Comparison of ENCODE assay signal across 8 cellular contexts in the genomic region with DNA sequence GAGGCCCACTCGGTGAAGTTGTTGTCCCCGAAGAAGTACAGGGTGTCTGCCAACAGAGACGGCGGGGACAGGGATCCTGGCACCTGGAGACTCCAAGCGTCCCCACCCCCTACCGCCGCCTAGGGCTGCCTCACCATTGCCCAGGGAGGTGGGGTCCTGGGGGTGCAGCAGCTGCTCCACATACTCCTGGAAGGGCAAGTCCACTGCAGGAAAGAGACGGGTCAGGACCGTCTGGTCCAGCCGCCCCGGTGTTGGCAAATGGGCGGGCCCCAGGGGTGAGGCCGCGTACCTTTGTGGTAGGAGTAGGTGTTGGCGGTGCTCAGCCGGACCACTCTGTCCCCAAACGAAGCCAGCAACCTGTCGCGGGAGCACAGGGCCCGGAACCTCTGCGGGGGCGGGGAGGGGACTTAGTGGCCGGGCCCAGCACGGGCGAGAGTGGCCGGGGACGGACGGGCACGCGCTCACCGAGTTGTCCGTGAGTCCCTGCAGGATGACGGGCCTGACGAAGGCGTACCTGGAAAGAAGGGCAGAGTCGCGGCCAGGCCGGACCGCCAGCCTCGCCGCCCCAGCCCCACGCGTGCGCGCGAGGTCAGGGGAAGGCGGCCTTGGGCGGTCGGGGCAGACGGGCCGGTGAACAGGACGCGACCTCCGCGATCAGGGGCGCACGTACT. TPM values are rescaled to one million over a fixed set of nuclear protein-coding genes. Genes with fewer than 3 reads are reported as not detected.
DNase-seq lines count a peak whose midpoint lies in the region; ATAC-seq, FAIRE-seq and TF ChIP-seq lines count a peak whose summit lies in the region.

No MANE protein-coding gene starts in this region.

- peaks cover 5% of the 10 kb centered on the region for H3K36me3 Mint-ChIP-seq in activated naive CD8-positive, alpha-beta T cell treated with anti-CD3 and anti-CD28 coated beads, Interleukin-2, amount 10 ng/mL, durations not matched to agents 7 days and 5 days

- no peak for TF ChIP-seq RAD21 in liver (IDR thresholded peaks at IDR 0.05)

- H3K4me3 Mint-ChIP-seq in activated naive CD8-positive, alpha-beta T cell treated with anti-CD3 and anti-CD28 coated beads, Interleukin-2, amount 10 ng/mL, durations not matched to agents 7 days and 5 days: peak overlapping the region; percentile 76

- H3K27ac ChIP-seq in heart left ventricle (peak overlapping the region in 11 of 12 donors; percentile 54 to 91 (median 76)), liver (ENCODE audit: low read depth in 1 of 2, low read length in 2 of 2) (peak overlapping the region in 1 of 2 donors; percentile 60), upper lobe of right lung (peak overlapping the region; percentile 86)

- peaks cover 17% of the 10 kb centered on the region for H3K4me1 Mint-ChIP-seq in activated naive CD8-positive, alpha-beta T cell treated with anti-CD3 and anti-CD28 coated beads, Interleukin-2, amount 10 ng/mL, durations not matched to agents 7 days and 5 days

- no peaks in the 10 kb centered on the region for H3K9me3 Mint-ChIP-seq in activated naive CD8-positive, alpha-beta T cell treated with anti-CD3 and anti-CD28 coated beads, Interleukin-2, amount 10 ng/mL, durations not matched to agents 7 days and 5 days

- H3K4me3 ChIP-seq in heart left ventricle (peak overlapping the region; percentile 46 to 86 (median 64)), liver (ENCODE audit: low read depth in 1 of 3, low read length in 3 of 3) (peak overlapping the region; percentile 57 to 85 (median 61)), upper lobe of right lung (peak overlapping the region; percentile 75)

- H3K36me3 ChIP-seq in heart left ventricle (peaks cover 0 to 41% (median 24%) of the 10 kb centered on the region in 9 donors), liver (ENCODE audit: control insufficient read depth in 4 of 4, insufficient read depth in 3 of 4, low read depth in 1 of 4, low read length in 3 of 4) (peaks cover 8 to 21% (median 12%) of the 10 kb centered on the region in 4 donors), upper lobe of right lung (peaks cover 17% of the 10 kb centered on the region)

- peak in 1 of 5 donors; percentile 33 for DNase-seq in heart left ventricle
- DNase-seq in cardiac septum (ENCODE audit: low spot score): no peak
- no peak for DNase-seq in activated naive CD8-positive, alpha-beta T cell treated with anti-CD3 and anti-CD28 coated beads, Interleukin-2, amount 10 ng/mL, durations not matched to agents 7 days and 5 days
- no peak for DNase-seq in upper lobe of right lung
- DNase-seq in GM12892 (ENCODE audit: insufficient read length): no peak
- DNase-seq in NCI-H2107 treated with DMSO at 0.1 percent for 48 hours (lab: John Stamatoyannopoulos, UW; ENCODE audit: unreplicated experiment): no peak
- DNase-seq in GM12891 (ENCODE audit: insufficient read length, low spot score): no peak

- no peak for TF ChIP-seq POLR2A in heart left ventricle (IDR thresholded peaks at IDR 0.05)
- no peak for TF ChIP-seq POLR2A in GM12892 (IDR thresholded peaks at IDR 0.05; ENCODE audit: low read depth, low read length)
- no peak; the same call in 1 of the 2 replicates for TF ChIP-seq POLR2A in GM12891 (IDR thresholded peaks at IDR 0.05; ENCODE audit: low read depth, low read length)

- H3K9me3 ChIP-seq in heart left ventricle (no peaks in the 10 kb centered on the region), liver (ENCODE audit: control insufficient read depth in 4 of 4, low read length in 3 of 4) (no peaks in the 10 kb centered on the region), upper lobe of right lung (no peaks in the 10 kb centered on the region)

- FAIRE-seq in GM12892 (lab: Jason Lieb, UNC): no peak
- no peak for FAIRE-seq in GM12891 (lab: Jason Lieb, UNC)

- ATAC-seq in heart left ventricle (no peak), upper lobe of right lung (no peak)
- no peak for ATAC-seq in activated naive CD8-positive, alpha-beta T cell treated with anti-CD3 and anti-CD28 coated beads, Interleukin-2, amount 10 ng/mL, durations not matched to agents 7 days and 5 days (ENCODE audit: low read depth)

- 13 to 26% (median 16%) methylated on average over 22 to 57 of the region's 57 CpGs for WGBS in heart left ventricle, 4 donors
- 10% methylated on average over 57 of the region's 57 CpGs for WGBS in liver

- no peaks in the 10 kb centered on the region for H3K27me3 ChIP-seq in heart left ventricle
- no peaks in the 10 kb centered on the region for H3K27me3 ChIP-seq in liver (ENCODE audit: control insufficient read depth in 4 of 4, insufficient read depth in 4 of 4, low read length in 3 of 4)
- H3K27me3 ChIP-seq in upper lobe of right lung: no peaks in the 10 kb centered on the region

- H3K4me1 ChIP-seq in heart left ventricle (peaks cover 14 to 68% (median 52%) of the 10 kb centered on the region in 12 donors), liver (ENCODE audit: control insufficient read depth in 4 of 4, insufficient read depth in 4 of 4, low read length in 3 of 4) (peaks cover 25 to 58% (median 46%) of the 10 kb centered on the region in 4 donors), upper lobe of right lung (peaks cover 38% of the 10 kb centered on the region)

- H3K27me3 Mint-ChIP-seq in activated naive CD8-positive, alpha-beta T cell treated with anti-CD3 and anti-CD28 coated beads, Interleukin-2, amount 10 ng/mL, durations not matched to agents 7 days and 5 days: no peaks in the 10 kb centered on the region

- peak overlapping the region; percentile 77 for H3K27ac Mint-ChIP-seq in activated naive CD8-positive, alpha-beta T cell treated with anti-CD3 and anti-CD28 coated beads, Interleukin-2, amount 10 ng/mL, durations not matched to agents 7 days and 5 days

- H3K9ac ChIP-seq in liver (ENCODE audit: low read depth in 1 of 2, low read length in 2 of 2): no peak overlapping the region

- TF ChIP-seq CTCF in heart left ventricle (IDR thresholded peaks at IDR 0.05) (no peak), liver (IDR thresholded peaks at IDR 0.05; ENCODE audit: low read depth, low read length, missing input control) (no peak), upper lobe of right lung (IDR thresholded peaks at IDR 0.05) (no peak)

- intact Hi-C loops in heart left ventricle (cut with DNase I) (no loop called here), cardiac septum (cut with DNase I) (no loop called here), upper lobe of right lung (cut with DNase I) (no loop called here)

- POLR2A ChIA-PET in activated naive CD8-positive, alpha-beta T cell treated with anti-CD3 and anti-CD28 coated beads, Interleukin-2, amount 10 ng/mL, durations not matched to agents 7 days and 5 days (lab: Charles Lee): interaction anchor here (1.0 to 1.6 kb wide), 3 partner anchors 12 to 95 kb away, joined by 4 to 11 read pairs (median 9); a partner anchor contains a TSS

TF ChIP-seq in liver, 16 proteins besides CTCF, POLR2A, EP300 and RAD21 (continues in another document):
- TF ChIP-seq GABPA (IDR thresholded peaks at IDR 0.05 in 1 of 2, conservative IDR thresholded peaks at IDR 0.05 in 1 of 2) (no peak), HNF4G (IDR thresholded peaks at IDR 0.05) (no peak)

TF ChIP-seq in GM12891, 5 proteins besides CTCF, POLR2A, EP300 and RAD21 (continues in another document):
- TF ChIP-seq TAF1 (IDR thresholded peaks at IDR 0.05; ENCODE audit: low read depth, low read length): no peak
- no peak for TF ChIP-seq PAX5 (IDR thresholded peaks at IDR 0.05; ENCODE audit: insufficient read depth, low read length, severe bottlenecking)

RNA-seq across cellular contexts. Expression of a gene that starts 0.6 kb away (rescaled TPM):
- total RNA-seq in heart left ventricle (100 to 1,000 TPM in 1 of 9 donors, 10 to 100 TPM in 8; 37.5 to 103 (median 44.1) TPM), cardiac septum (50.5 TPM), liver (10 to 100 TPM; 21.2 to 35.8 TPM), upper lobe of right lung (51.3 TPM)
- polyA plus RNA-seq in heart left ventricle (10 to 100 TPM; 36.2 to 66.6 TPM), liver (10 to 100 TPM; 30.9 to 52.6 TPM)
- total RNA-seq in activated naive CD8-positive, alpha-beta T cell treated with anti-CD3 and anti-CD28 coated beads, Interleukin-2, amount 10 ng/mL, durations not matched to agents 7 days and 5 days: 10 to 100 TPM; 34.0 to 38.3 TPM
- 17.4 TPM for polyA plus RNA-seq in GM12892 (2012; ENCODE audit: missing spikeins)
- polyA plus RNA-seq in GM12891 (2012; ENCODE audit: low read depth, missing spikeins): 20.6 TPM

RNA-seq across cellular contexts. Expression of a gene that starts 3.3 kb away (rescaled TPM):
- 100 to 1,000 TPM in 8 of 9 donors, 10 to 100 TPM in 1; 93.7 to 198 (median 116) TPM for total RNA-seq in heart left ventricle
- 100 to 1,000 TPM; 107 to 159 TPM for polyA plus RNA-seq in heart left ventricle
- total RNA-seq in cardiac septum: 110 TPM
- total RNA-seq in activated naive CD8-positive, alpha-beta T cell treated with anti-CD3 and anti-CD28 coated beads, Interleukin-2, amount 10 ng/mL, durations not matched to agents 7 days and 5 days: 10 to 100 TPM; 74.3 to 93.3 TPM
- 10 to 100 TPM; 32.4 to 38.2 TPM for total RNA-seq in liver
- polyA plus RNA-seq in liver: 10 to 100 TPM; 62.2 to 74.4 TPM
- 98.9 TPM for total RNA-seq in upper lobe of right lung
- 60.8 TPM for polyA plus RNA-seq in GM12892 (2012; ENCODE audit: missing spikeins)
- 45.0 TPM for polyA plus RNA-seq in GM12891 (2012; ENCODE audit: low read depth, missing spikeins)

RNA-seq across cellular contexts. Expression of a gene that starts 6.7 kb away (rescaled TPM):
- total RNA-seq in heart left ventricle (10 to 100 TPM in 4 of 9 donors, 1 to 10 TPM in 5; 7.0 to 16.6 (median 9.2) TPM), cardiac septum (9.1 TPM), liver (1 to 10 TPM; 4.4 to 6.7 TPM), upper lobe of right lung (12.9 TPM)
- polyA plus RNA-seq in heart left ventricle (10 to 100 TPM in 1 of 2 donors, 1 to 10 TPM in 1; 5.6 to 10.5 TPM), liver (1 to 10 TPM; 4.2 to 8.0 TPM)
- 10 to 100 TPM; 18.7 to 20.3 TPM for total RNA-seq in activated naive CD8-positive, alpha-beta T cell treated with anti-CD3 and anti-CD28 coated beads, Interleukin-2, amount 10 ng/mL, durations not matched to agents 7 days and 5 days
- polyA plus RNA-seq in GM12892 (2012; ENCODE audit: missing spikeins): 3.3 TPM
- polyA plus RNA-seq in GM12891 (2012; ENCODE audit: low read depth, missing spikeins): 9.7 TPM

RNA-seq across cellular contexts. Expression of a gene that starts 8.1 kb away (rescaled TPM):
- total RNA-seq in heart left ventricle (1 to 10 TPM in 7 of 9 donors, under 1 TPM in 2; 0.72 to 2.7 (median 1.8) TPM), cardiac septum (1.8 TPM), liver (under 1 TPM; 0.67 to 0.84 TPM), upper lobe of right lung (2.0 TPM)
- polyA plus RNA-seq in heart left ventricle (1 to 10 TPM in 1 of 2 donors, under 1 TPM in 1; 0.19 to 3.6 TPM), liver (under 1 TPM; 0.35 to 0.74 TPM)
- total RNA-seq in activated naive CD8-positive, alpha-beta T cell treated with anti-CD3 and anti-CD28 coated beads, Interleukin-2, amount 10 ng/mL, durations not matched to agents 7 days and 5 days: 1 to 10 TPM; 1.1 to 1.7 TPM
- polyA plus RNA-seq in GM12892 (2012; ENCODE audit: missing spikeins): not detected
- 1.8 TPM for polyA plus RNA-seq in GM12891 (2012; ENCODE audit: low read depth, missing spikeins)

RNA-seq across cellular contexts. Expression of a gene that starts 15.6 kb away (rescaled TPM):
- 100 to 1,000 TPM in 1 of 9 donors, 10 to 100 TPM in 8; 33.7 to 102 (median 83.5) TPM for total RNA-seq in heart left ventricle
- 100 to 1,000 TPM in 1 of 2 donors, 10 to 100 TPM in 1; 77.2 to 143 TPM for polyA plus RNA-seq in heart left ventricle
- 102 TPM for total RNA-seq in cardiac septum
- 100 to 1,000 TPM; 173 to 183 TPM for total RNA-seq in activated naive CD8-positive, alpha-beta T cell treated with anti-CD3 and anti-CD28 coated beads, Interleukin-2, amount 10 ng/mL, durations not matched to agents 7 days and 5 days
- 10 to 100 TPM; 20.8 to 31.0 TPM for total RNA-seq in liver
- 10 to 100 TPM; 37.5 to 37.9 TPM for polyA plus RNA-seq in liver
- 92.5 TPM for total RNA-seq in upper lobe of right lung
- polyA plus RNA-seq in GM12892 (2012; ENCODE audit: missing spikeins): 40.5 TPM
- polyA plus RNA-seq in GM12891 (2012; ENCODE audit: low read depth, missing spikeins): 73.5 TPM
